Comparison of ENCODE assay signal across 26 cellular contexts in genomic region chrY:8041238-8041637, GRCh38.
DNase-seq lines count a peak whose midpoint lies in the region; ATAC-seq and TF ChIP-seq lines count a peak whose summit lies in the region.
"Had no signal": no experiment of that assay in that cellular context is flagged by ENCODE, and none has a peak within 500 bp of the region (broad histone marks: within the 10 kb centered on the region; RNA-seq: fewer than 3 reads in every experiment).

No MANE protein-coding gene starts in this region.

- no peaks in the 10 kb centered on the region for H3K36me3 Mint-ChIP-seq in activated T-helper 17 cell treated with anti-CD3 and anti-CD28 coated beads, Interleukin-2, amount 50 U/mL, for 72 hours (ENCODE audit: low read depth)
- H3K36me3 Mint-ChIP-seq: CD14-positive monocyte; CD4-positive, alpha-beta memory T cell; CD4-positive, CD25-positive, alpha-beta regulatory T cell; CD8-positive, alpha-beta memory T cell had no signal

- H3K27me3 ChIP-seq in gastrocnemius medialis, result no peaks in the 10 kb centered on the region
- H3K27me3 ChIP-seq: BE2C, BLaER1 had no signal

- no peaks in the 10 kb centered on the region for H3K9me3 ChIP-seq in gastrocnemius medialis
- H3K9me3 ChIP-seq: BE2C, BLaER1 had no signal

- H3K4me3 ChIP-seq in epithelial cell of esophagus (ENCODE audit: low read length) (no peak overlapping the region), gastrocnemius medialis (no peak overlapping the region)
- H3K4me3 ChIP-seq: BLaER1, GM12878 had no signal

- no peak for TF ChIP-seq POLR2A in gastrocnemius medialis (IDR thresholded peaks at IDR 0.05)

- H3K4me1 ChIP-seq in gastrocnemius medialis, result no peaks in the 10 kb centered on the region
- H3K4me1 ChIP-seq: BE2C, BLaER1 had no signal

- H3K9me3 Mint-ChIP-seq in stimulated activated naive CD8-positive, alpha-beta T cell treated with anti-CD3 and anti-CD28 coated beads, Interleukin-15, amount 100 ng/mL, for 72 hours, result no peaks in the 10 kb centered on the region
- H3K9me3 Mint-ChIP-seq in activated T-helper 17 cell treated with anti-CD3 and anti-CD28 coated beads, Interleukin-2, amount 50 U/mL, for 72 hours, result no peaks in the 10 kb centered on the region
- H3K9me3 Mint-ChIP-seq: CD4-positive, alpha-beta memory T cell; CD4-positive, CD25-positive, alpha-beta regulatory T cell; CD8-positive, alpha-beta memory T cell had no signal

- DNase-seq in stimulated activated naive CD8-positive, alpha-beta T cell treated with anti-CD3 and anti-CD28 coated beads, Interleukin-15, amount 100 ng/mL, for 72 hours, result no peak
- no peak for DNase-seq in stimulated activated naive CD8-positive, alpha-beta T cell treated with anti-CD3 and anti-CD28 coated beads, Interleukin-15, Interleukin-2, amounts not matched to agents 100 U/mL and 50 U/mL, for 24 hours
- DNase-seq in epithelial cell of esophagus (ENCODE audit: low read depth), result peak; percentile 45
- DNase-seq in gastrocnemius medialis, result peak in 1 of 2 donors; percentile 43
- no peak for DNase-seq in KBM-7
- no peak for DNase-seq in NCI-H1436 (lab: John Stamatoyannopoulos, UW)
- DNase-seq: 8988T; ACHN; BE2C; C1 segment of cervical spinal cord; CD4-positive, alpha-beta memory T cell; CD4-positive, CD25-positive, alpha-beta regulatory T cell; CD8-positive, alpha-beta memory T cell; COR-L47; DMS 273 treated with DMSO at 0.1 percent for 48 hours; DMS153; DMS53; DMS79; DND-41; EL; GDM1 had no signal

- TF ChIP-seq CTCF in epithelial cell of esophagus (IDR thresholded peaks at IDR 0.05; ENCODE audit: insufficient read depth, low read depth, low read length, missing control alignments), result no peak
- TF ChIP-seq CTCF in gastrocnemius medialis (IDR thresholded peaks at IDR 0.05 in 4 of 5, conservative IDR thresholded peaks at IDR 0.05 in 1 of 5), result no peak

- no peaks in the 10 kb centered on the region for H3K4me1 Mint-ChIP-seq in stimulated activated naive CD8-positive, alpha-beta T cell treated with anti-CD3 and anti-CD28 coated beads, Interleukin-15, amount 100 ng/mL, for 72 hours
- H3K4me1 Mint-ChIP-seq in activated T-helper 17 cell treated with anti-CD3 and anti-CD28 coated beads, Interleukin-2, amount 50 U/mL, for 72 hours, result no peaks in the 10 kb centered on the region
- H3K4me1 Mint-ChIP-seq: CD14-positive monocyte; CD4-positive, alpha-beta memory T cell; CD4-positive, CD25-positive, alpha-beta regulatory T cell; CD8-positive, alpha-beta memory T cell had no signal

- no peaks in the 10 kb centered on the region for H3K27me3 Mint-ChIP-seq in stimulated activated naive CD8-positive, alpha-beta T cell treated with anti-CD3 and anti-CD28 coated beads, Interleukin-15, amount 100 ng/mL, for 72 hours
- H3K27me3 Mint-ChIP-seq in activated T-helper 17 cell treated with anti-CD3 and anti-CD28 coated beads, Interleukin-2, amount 50 U/mL, for 72 hours, result no peaks in the 10 kb centered on the region
- H3K27me3 Mint-ChIP-seq: CD4-positive, alpha-beta memory T cell; CD4-positive, CD25-positive, alpha-beta regulatory T cell; CD8-positive, alpha-beta memory T cell had no signal

- H3K36me3 ChIP-seq in gastrocnemius medialis, result no peaks in the 10 kb centered on the region
- H3K36me3 ChIP-seq: BE2C, BLaER1 had no signal

- in situ Hi-C loops in gastrocnemius medialis (cut with MboI; ENCODE audit: low sequenced_read_pairs in 4 of 4) (loop anchor here in 1 of 4 donors (25.0 kb wide), 1 partner anchor 296 kb away; no protein-coding TSS in a partner anchor), KBM-7 (cut with MboI; ENCODE audit: low pct_unique_long_range_greater_than_20kb, low sequenced_read_pairs) (no loop called here)

- peak overlapping the region in 2 of 4 donors; percentile 68 to 71 for H3K27ac ChIP-seq in gastrocnemius medialis
- H3K27ac ChIP-seq: BLaER1 had no signal

- ATAC-seq in stimulated activated naive CD8-positive, alpha-beta T cell treated with anti-CD3 and anti-CD28 coated beads, Interleukin-15, amount 100 ng/mL, for 72 hours, result peak; percentile 69
- ATAC-seq in stimulated activated naive CD8-positive, alpha-beta T cell treated with anti-CD3 and anti-CD28 coated beads, Interleukin-15, Interleukin-2, amounts not matched to agents 100 U/mL and 50 U/mL, for 24 hours, result no peak
- peak; percentile 57 for ATAC-seq in activated T-helper 17 cell treated with anti-CD3 and anti-CD28 coated beads, Interleukin-2, amount 50 U/mL, for 72 hours (replicated peaks)
- ATAC-seq in gastrocnemius medialis (peak; percentile 58 to 63), HG03565 (IDR thresholded peaks at IDR 0.05; ENCODE audit: unreplicated experiment) (no peak)
- ATAC-seq: GM12878 had no signal

- peak overlapping the region in 1 of 2 donors; percentile 55 for H3K27ac Mint-ChIP-seq in stimulated activated naive CD8-positive, alpha-beta T cell treated with anti-CD3 and anti-CD28 coated beads, Interleukin-15, amount 100 ng/mL, for 72 hours
- H3K27ac Mint-ChIP-seq in activated T-helper 17 cell treated with anti-CD3 and anti-CD28 coated beads, Interleukin-2, amount 50 U/mL, for 72 hours, result no peak overlapping the region
- H3K27ac Mint-ChIP-seq: CD14-positive monocyte; CD4-positive, alpha-beta memory T cell; CD4-positive, CD25-positive, alpha-beta regulatory T cell; CD8-positive, alpha-beta memory T cell had no signal

- intact Hi-C loops in gastrocnemius medialis (cut with DNase I; ENCODE audit: low total_unique reads), result no loop called here

- H3K4me3 Mint-ChIP-seq in stimulated activated naive CD8-positive, alpha-beta T cell treated with anti-CD3 and anti-CD28 coated beads, Interleukin-15, amount 100 ng/mL, for 72 hours, result no peak overlapping the region
- no peak overlapping the region for H3K4me3 Mint-ChIP-seq in activated T-helper 17 cell treated with anti-CD3 and anti-CD28 coated beads, Interleukin-2, amount 50 U/mL, for 72 hours
- H3K4me3 Mint-ChIP-seq: CD14-positive monocyte; CD4-positive, alpha-beta memory T cell; CD4-positive, CD25-positive, alpha-beta regulatory T cell; CD8-positive, alpha-beta memory T cell had no signal

Comparison
In these comparisons a context has a peak if more than half of its experiments do, and no peak if none do; other contexts are left out.
1. ATAC-seq: peak in stimulated activated naive CD8-positive, alpha-beta T cell treated with anti-CD3 and anti-CD28 coated beads, Interleukin-15, amount 100 ng/mL, for 72 hours (single experiment), activated T-helper 17 cell treated with anti-CD3 and anti-CD28 coated beads, Interleukin-2, amount 50 U/mL, for 72 hours (single experiment) and gastrocnemius medialis (2 of 2); none in stimulated activated naive CD8-positive, alpha-beta T cell treated with anti-CD3 and anti-CD28 coated beads, Interleukin-15, Interleukin-2, amounts not matched to agents 100 U/mL and 50 U/mL, for 24 hours (single experiment) and HG03565 (single experiment).